Comparison of ENCODE assay signal across 17 cellular contexts in the genomic region with DNA sequence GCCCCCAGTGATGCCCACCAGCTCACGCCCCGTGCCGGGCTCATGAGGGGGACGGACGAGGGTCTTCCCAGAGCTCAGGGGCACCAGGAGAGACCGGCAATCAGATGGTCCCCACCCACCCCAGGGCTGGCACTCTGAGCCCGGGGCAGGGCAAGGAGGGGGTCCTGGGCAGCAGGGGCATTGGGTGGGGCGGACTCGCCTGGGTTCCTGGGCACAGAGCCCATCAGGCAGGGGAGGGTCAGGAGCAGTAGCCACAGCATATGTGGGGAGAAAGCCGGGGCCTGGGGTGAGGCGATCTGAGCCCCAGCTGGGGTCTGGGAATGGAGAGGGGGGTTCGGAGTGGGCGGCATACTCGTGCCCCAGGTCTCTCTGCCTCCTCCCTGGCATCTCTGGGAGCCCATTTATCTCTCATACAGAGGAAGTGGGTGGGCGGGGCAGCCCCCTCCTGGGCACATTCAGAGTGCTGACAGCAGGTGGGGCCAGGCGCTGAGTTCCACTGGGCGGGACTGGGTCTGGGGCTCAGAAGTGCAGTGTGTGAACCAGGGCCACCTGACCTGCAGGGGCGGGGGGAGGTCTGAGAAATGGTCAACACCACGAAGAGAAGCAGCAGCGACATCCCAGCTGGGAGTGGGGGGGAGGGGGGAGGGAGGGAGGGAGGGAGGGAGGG. TPM values are rescaled to one million over a fixed set of nuclear protein-coding genes. Genes with fewer than 3 reads are reported as not detected.
DNase-seq lines count a peak whose midpoint lies in the region; ATAC-seq, FAIRE-seq and TF ChIP-seq lines count a peak whose summit lies in the region.
"Had no signal": no experiment of that assay in that cellular context is flagged by ENCODE, and none has a peak within 500 bp of the region (broad histone marks: within the 10 kb centered on the region; RNA-seq: fewer than 3 reads in every experiment).

No MANE protein-coding gene starts in this region.

- H4K20me1 ChIP-seq in DND-41 (ENCODE audit: insufficient read depth, low read length) (no peaks in the 10 kb centered on the region), K562 (replicated peaks; ENCODE audit: control insufficient read depth, insufficient read depth, low read length) (peaks cover 2% of the 10 kb centered on the region; the same call in 1 of the 2 replicates)

- H3K27ac ChIP-seq in A673 (ENCODE audit: low read depth, low read length, poor library complexity, severe bottlenecking) (no peak overlapping the region), DND-41 (ENCODE audit: low read length) (no peak overlapping the region), K562 (ENCODE audit: extremely low read depth, low read depth, low read length) (no peak overlapping the region)
- H3K27ac ChIP-seq: KMS-11, vagina had no signal

- H3K9me1 ChIP-seq in K562 (ENCODE audit: control insufficient read depth, insufficient read depth, low read length), result no peaks in the 10 kb centered on the region

- H3K4me3 ChIP-seq in A673 (ENCODE audit: low read depth, low read length, poor library complexity, severe bottlenecking) (no peak overlapping the region), DND-41 (ENCODE audit: low read depth in 1 of 2, low read length in 2 of 2) (no peak overlapping the region), K562 (no peak overlapping the region), HAP-1 (no peak overlapping the region)
- H3K4me3 ChIP-seq: vagina had no signal

- CTCF ChIA-PET in A673 (lab: Charles Lee), result no interaction called here
- CTCF ChIA-PET in K562 (lab: Yijun Ruan, JAX; ENCODE audit: low intra/inter-chr PET ratio), result no interaction called here

- TF ChIP-seq POLR2A in K562 (conservative IDR thresholded peaks at IDR 0.05), result no peak

- no peak for TF ChIP-seq EP300 in K562 (IDR thresholded peaks at IDR 0.05; ENCODE audit: low read length)

- no peaks in the 10 kb centered on the region for H3K9me3 ChIP-seq in A673 (ENCODE audit: low read depth, low read length, poor library complexity, severe bottlenecking)
- H3K9me3 ChIP-seq in DND-41 (ENCODE audit: insufficient read depth, low read length, severe bottlenecking), result no peaks in the 10 kb centered on the region
- H3K9me3 ChIP-seq in K562 (replicated peaks; ENCODE audit: control insufficient read depth, insufficient read depth, low read depth, low read length), result no peaks in the 10 kb centered on the region
- H3K9me3 ChIP-seq in HAP-1, result no peaks in the 10 kb centered on the region
- H3K9me3 ChIP-seq: Caco-2, SK-N-SH, vagina had no signal

- POLR2A ChIA-PET in A673 (lab: Charles Lee; ENCODE audit: low non-redundant PET) (no interaction called here), K562 (lab: Yijun Ruan, JAX) (interaction anchor here (1.2 to 1.8 kb wide), 2 partner anchors 9 to 11 kb away, joined by 3 to 4 read pairs; no protein-coding TSS in a partner anchor)

- intact Hi-C loops in A673 (cut with micrococcal nuclease; ENCODE audit: unreplicated experiment) (no loop called here), K562 (cut with micrococcal nuclease) (no loop called here)

- no peak for TF ChIP-seq RAD21 in K562 (CRISPR knock-in tag; conservative IDR thresholded peaks at IDR 0.05 in 1 of 2, IDR thresholded peaks at IDR 0.05 in 1 of 2)

- H2AFZ ChIP-seq in DND-41 (ENCODE audit: low read depth, low read length) (no peak overlapping the region), K562 (ENCODE audit: low read depth, low read length) (no peak overlapping the region)

- H3K4me1 ChIP-seq in A673 (ENCODE audit: insufficient read depth, low read length, poor library complexity, severe bottlenecking) (peaks cover 2% of the 10 kb centered on the region), DND-41 (ENCODE audit: insufficient read depth, low read length) (no peaks in the 10 kb centered on the region), K562 (replicated peaks in 1 of 2; ENCODE audit: control insufficient read depth in 2 of 2, insufficient read depth in 2 of 2, low read length in 2 of 2) (peaks cover 14 to 53% of the 10 kb centered on the region in 2 experiments), HAP-1 (no peaks in the 10 kb centered on the region)
- H3K4me1 ChIP-seq: vagina had no signal

- no peak for TF ChIP-seq CTCF in A673 (conservative IDR thresholded peaks at IDR 0.05; ENCODE audit: low read depth, low read length)
- no peak for TF ChIP-seq CTCF in DND-41 (IDR thresholded peaks at IDR 0.05; ENCODE audit: borderline replicate concordance, extremely low read depth, low read length, poor library complexity, severe bottlenecking)
- 0 out of 6 replicates have a peak, but pooled peaks of 1 of the 3 experiments have one; percentile 6 for TF ChIP-seq CTCF in K562 (IDR thresholded peaks at IDR 0.05 in 2 of 3, conservative IDR thresholded peaks at IDR 0.05 in 1 of 3; ENCODE audit: insufficient read depth in 2 of 3, low read depth in 1 of 3, low read length in 3 of 3)

- DNase-seq in A673 (ENCODE audit: low spot score) (peak; percentile 46), DND-41 (peak; percentile 40), K562 (ENCODE audit: extremely low read depth in 1 of 4, low spot score in 3 of 4) (peak in 2 of 4 experiments; percentile 47 to 51), HAP-1 (ENCODE audit: low spot score in 2 of 2) (no peak)
- DNase-seq in activated effector memory CD4-positive, alpha-beta T cell treated with anti-CD3 and anti-CD28 coated beads, Interleukin-2, amount 50 U/mL, for 16 hours, result no peak
- DNase-seq: activated CD4-positive, alpha-beta T cell treated with anti-CD3 and anti-CD28 coated beads, Interleukin-2, amount 10 ng/mL, durations not matched to agents 24 days and 14 days; activated naive CD8-positive, alpha-beta T cell treated with anti-CD3 and anti-CD28 coated beads, Interleukin-2, amount 10 ng/mL, durations not matched to agents 7 days and 5 days; Caco-2; NCI-H2171; SK-N-SH had no signal

- ATAC-seq in DND-41 (ENCODE audit: insufficient read depth, low read depth), result peak; percentile 48; the same call in 2 of the 3 replicates
- ATAC-seq in K562, result peak; percentile 25; the same call in 1 of the 3 replicates
- ATAC-seq in HG02571 (IDR thresholded peaks at IDR 0.05; ENCODE audit: unreplicated experiment), result no peak

- H3K27me3 ChIP-seq in A673 (replicated peaks; ENCODE audit: insufficient read depth, low read depth, low read length, poor library complexity) (no peaks in the 10 kb centered on the region), DND-41 (ENCODE audit: insufficient read depth, low read length, poor library complexity) (no peaks in the 10 kb centered on the region), K562 (ENCODE audit: control insufficient read depth in 2 of 2, insufficient read depth in 2 of 2, low read length in 2 of 2) (peaks cover 25 to 45% of the 10 kb centered on the region in 2 experiments), HAP-1 (ENCODE audit: low read depth) (peaks cover 58% of the 10 kb centered on the region)

- in situ Hi-C loops in K562 (cut with MboI), result no loop called here
- in situ Hi-C loops in HAP-1 (cut with MboI; ENCODE audit: low sequenced_read_pairs), result no loop called here

- H3K36me3 ChIP-seq in A673 (ENCODE audit: insufficient read depth, low read length, poor library complexity, severe bottlenecking) (no peaks in the 10 kb centered on the region), DND-41 (ENCODE audit: insufficient read depth, low read length) (no peaks in the 10 kb centered on the region), K562 (ENCODE audit: control insufficient read depth, insufficient read depth, low read length) (no peaks in the 10 kb centered on the region), HAP-1 (replicated peaks) (no peaks in the 10 kb centered on the region)
- H3K36me3 ChIP-seq: vagina had no signal

- no TSS peak for BruUV-seq in A673 (replicated peaks; lab: Mats Ljungman, UMichigan)
- BruUV-seq in K562 (replicated peaks; lab: Mats Ljungman, UMichigan), result no TSS peak

- H3K79me2 ChIP-seq in DND-41 (ENCODE audit: insufficient read depth, low read length), result no peaks in the 10 kb centered on the region
- H3K79me2 ChIP-seq in K562 (ENCODE audit: control insufficient read depth, insufficient read depth, low read length), result no peaks in the 10 kb centered on the region

- no peak for FAIRE-seq in K562 (lab: Jason Lieb, UNC)
- FAIRE-seq: colon, GM19239, islet of Langerhans had no signal

- WGBS in K562 (ENCODE audit: insufficient coverage, low coverage, missing lambda C conversion rate), result 9% methylated on average over 14 of the region's 20 CpGs

- H3K9ac ChIP-seq in DND-41 (ENCODE audit: low read depth, low read length) (no peak overlapping the region), K562 (ENCODE audit: insufficient read depth in 1 of 2, low read depth in 2 of 2, low read length in 2 of 2) (peak overlapping the region in 1 of 2 experiments; percentile 28; a peak in 2 of 4 replicates)
- H3K9ac ChIP-seq: KMS-11, SK-N-SH had no signal

- no peak overlapping the region for H3K4me2 ChIP-seq in DND-41 (ENCODE audit: insufficient read depth, low read length)
- no peak overlapping the region for H3K4me2 ChIP-seq in K562 (ENCODE audit: insufficient read depth, low read length)
- H3K4me2 ChIP-seq: KMS-11 had no signal

RNA-seq across cellular contexts. Expression of gene UBE2I, which starts 20.5 kb away (rescaled TPM):
- total RNA-seq in A673 (2021) (348 and 361 TPM in 2 replicates), K562 (2014; rRNA removed) (64.7 and 104 TPM in 2 replicates), K562 (2014; rRNA removed; fragmentation: Illumina TruSeq; extraction: Trizol) (103 and 114 TPM in 2 replicates), K562 (2015; rRNA removed; fragmentation: Illumina TruSeq; extraction: Trizol) (96.9 and 104 TPM in 2 replicates), K562 (2021) (208 and 215 TPM in 2 replicates)
- total RNA-seq in K562 (2011; cell fraction: chromatin; rRNA removed; ENCODE audit: low replicate concordance), result 163 and 370 TPM in 2 replicates
- total RNA-seq in K562 (2011; cell fraction: nucleolus; rRNA removed), result 214 and 227 TPM in 2 replicates
- total RNA-seq in K562 (2011; cell fraction: nucleoplasm; rRNA removed), result 128 and 149 TPM in 2 replicates
- polyA plus RNA-seq in K562 (2011; rRNA removed) (132 and 145 TPM in 2 replicates), K562 (2014; fragmentation: Illumina TruSeq; extraction: Trizol) (222 and 254 TPM in 2 replicates), K562 (2014; fragmentation: Nextera tagmentation; extraction: Ambion mirVana) (10 to 100 TPM; 36.6 to 45.1 TPM), K562 (2014; rRNA removed) (171 and 184 TPM in 2 replicates)
- polyA plus RNA-seq in K562 (2011; cell fraction: cytosol; rRNA removed), result 67.6 and 119 TPM in 2 replicates
- 140 and 142 TPM in 2 replicates for polyA plus RNA-seq in K562 (2011; cell fraction: nucleus; rRNA removed)
- polyA plus RNA-seq in K562 (2012), result 143 and 153 TPM in 2 replicates
- polyA minus RNA-seq in K562 (2011; rRNA and poly(A)+ RNA removed), result 118 and 130 TPM in 2 replicates
- polyA minus RNA-seq in K562 (2011; cell fraction: cytosol; rRNA and poly(A)+ RNA removed), result 69.2 and 93.4 TPM in 2 replicates
- polyA minus RNA-seq in K562 (2011; cell fraction: nucleus; rRNA and poly(A)+ RNA removed), result 62.3 and 72.8 TPM in 2 replicates

RNA-seq across cellular contexts. Expression of gene TPSD1, which starts 33.1 kb away (rescaled TPM):
- total RNA-seq in A673 (2021) (1.7 and 2.3 TPM in 2 replicates), K562 (2014; rRNA removed) (not detected in 2 replicates), K562 (2014; rRNA removed; fragmentation: Illumina TruSeq; extraction: Trizol) (not detected in 2 replicates), K562 (2015; rRNA removed; fragmentation: Illumina TruSeq; extraction: Trizol) (not detected in 2 replicates), K562 (2021) (not detected in 2 replicates)
- not detected in 2 replicates for total RNA-seq in K562 (2011; cell fraction: chromatin; rRNA removed; ENCODE audit: low replicate concordance)
- not detected in 2 replicates for total RNA-seq in K562 (2011; cell fraction: nucleolus; rRNA removed)
- total RNA-seq in K562 (2011; cell fraction: nucleoplasm; rRNA removed), result not detected in 2 replicates
- polyA plus RNA-seq in K562 (2011; rRNA removed) (not detected in 2 replicates), K562 (2014; fragmentation: Illumina TruSeq; extraction: Trizol) (not detected in 2 replicates), K562 (2014; fragmentation: Nextera tagmentation; extraction: Ambion mirVana) (not detected), K562 (2014; rRNA removed) (not detected in 2 replicates)
- not detected in 2 replicates for polyA plus RNA-seq in K562 (2011; cell fraction: cytosol; rRNA removed)
- polyA plus RNA-seq in K562 (2011; cell fraction: nucleus; rRNA removed), result not detected in 2 replicates
- polyA plus RNA-seq in K562 (2012), result 0.07 TPM in 1 of 2 replicates, not detected in the other
- polyA minus RNA-seq in K562 (2011; rRNA and poly(A)+ RNA removed), result not detected in 2 replicates
- polyA minus RNA-seq in K562 (2011; cell fraction: cytosol; rRNA and poly(A)+ RNA removed), result not detected in 2 replicates
- polyA minus RNA-seq in K562 (2011; cell fraction: nucleus; rRNA and poly(A)+ RNA removed), result not detected in 2 replicates
- total RNA-seq: activated CD4-positive, alpha-beta T cell treated with anti-CD3 and anti-CD28 coated beads, Interleukin-2, amount 10 ng/mL, durations not matched to agents 24 days and 14 days; activated naive CD8-positive, alpha-beta T cell treated with anti-CD3 and anti-CD28 coated beads, Interleukin-2, amount 10 ng/mL, durations not matched to agents 7 days and 5 days; Caco-2; skeletal muscle tissue had no signal
- polyA plus RNA-seq: SK-N-SH had no signal

RNA-seq across cellular contexts. Expression of gene BAIAP3, which starts 44.5 kb away (rescaled TPM):
- 2.0 and 3.7 TPM in 2 replicates for total RNA-seq in A673 (2021)
- 10.8 and 42.1 TPM in 2 replicates for total RNA-seq in K562 (2011; cell fraction: chromatin; rRNA removed; ENCODE audit: low replicate concordance)
- 29.0 and 32.5 TPM in 2 replicates for total RNA-seq in K562 (2011; cell fraction: nucleolus; rRNA removed)
- total RNA-seq in K562 (2011; cell fraction: nucleoplasm; rRNA removed), result 13.0 and 13.4 TPM in 2 replicates
- 2.3 and 4.5 TPM in 2 replicates for total RNA-seq in K562 (2014; rRNA removed)
- total RNA-seq in K562 (2014; rRNA removed; fragmentation: Illumina TruSeq; extraction: Trizol), result 0.06 and 0.18 TPM in 2 replicates
- total RNA-seq in K562 (2015; rRNA removed; fragmentation: Illumina TruSeq; extraction: Trizol), result 0.33 and 1.2 TPM in 2 replicates
- 3.3 and 3.4 TPM in 2 replicates for total RNA-seq in K562 (2021)
- polyA plus RNA-seq in K562 (2011; rRNA removed), result 0.81 and 1.8 TPM in 2 replicates
- polyA plus RNA-seq in K562 (2011; cell fraction: cytosol; rRNA removed), result 0.55 and 1.9 TPM in 2 replicates
- 15.2 and 24.6 TPM in 2 replicates for polyA plus RNA-seq in K562 (2011; cell fraction: nucleus; rRNA removed)
- polyA plus RNA-seq in K562 (2012), result 3.2 and 13.5 TPM in 2 replicates
- polyA plus RNA-seq in K562 (2014; fragmentation: Illumina TruSeq; extraction: Trizol), result 0.34 and 1.1 TPM in 2 replicates
- under 1 TPM in 1 of 2 experiments, not detected in 1; 0.03 TPM for polyA plus RNA-seq in K562 (2014; fragmentation: Nextera tagmentation; extraction: Ambion mirVana)
- polyA plus RNA-seq in K562 (2014; rRNA removed), result 1.5 and 4.5 TPM in 2 replicates
- 0.33 and 1.1 TPM in 2 replicates for polyA minus RNA-seq in K562 (2011; rRNA and poly(A)+ RNA removed)
- 1.7 and 1.9 TPM in 2 replicates for polyA minus RNA-seq in K562 (2011; cell fraction: cytosol; rRNA and poly(A)+ RNA removed)
- 8.8 and 11.0 TPM in 2 replicates for polyA minus RNA-seq in K562 (2011; cell fraction: nucleus; rRNA and poly(A)+ RNA removed)

RNA-seq across cellular contexts. Expression of gene TPSAB1, which starts 48.4 kb away (rescaled TPM):
- 19.5 and 22.9 TPM in 2 replicates for total RNA-seq in A673 (2021)
- not detected in 2 replicates for total RNA-seq in K562 (2011; cell fraction: chromatin; rRNA removed; ENCODE audit: low replicate concordance)
- total RNA-seq in K562 (2011; cell fraction: nucleolus; rRNA removed), result not detected in 2 replicates
- total RNA-seq in K562 (2011; cell fraction: nucleoplasm; rRNA removed), result not detected in 2 replicates
- total RNA-seq in K562 (2014; rRNA removed), result not detected in 2 replicates
- total RNA-seq in K562 (2014; rRNA removed; fragmentation: Illumina TruSeq; extraction: Trizol), result not detected in 2 replicates
- not detected in 2 replicates for total RNA-seq in K562 (2015; rRNA removed; fragmentation: Illumina TruSeq; extraction: Trizol)
- 0.31 TPM in 1 of 2 replicates, not detected in the other for total RNA-seq in K562 (2021)
- not detected in 2 replicates for polyA plus RNA-seq in K562 (2011; rRNA removed)
- polyA plus RNA-seq in K562 (2011; cell fraction: cytosol; rRNA removed), result not detected in 2 replicates
- not detected in 2 replicates for polyA plus RNA-seq in K562 (2011; cell fraction: nucleus; rRNA removed)
- 0.10 TPM in 1 of 2 replicates, not detected in the other for polyA plus RNA-seq in K562 (2012)
- polyA plus RNA-seq in K562 (2014; fragmentation: Illumina TruSeq; extraction: Trizol), result not detected in 2 replicates
- polyA plus RNA-seq in K562 (2014; fragmentation: Nextera tagmentation; extraction: Ambion mirVana), result not detected
- not detected in 2 replicates for polyA plus RNA-seq in K562 (2014; rRNA removed)
- polyA minus RNA-seq in K562 (2011; rRNA and poly(A)+ RNA removed), result not detected in 2 replicates
- not detected in 2 replicates for polyA minus RNA-seq in K562 (2011; cell fraction: cytosol; rRNA and poly(A)+ RNA removed)
- not detected in 2 replicates for polyA minus RNA-seq in K562 (2011; cell fraction: nucleus; rRNA and poly(A)+ RNA removed)
- total RNA-seq: activated CD4-positive, alpha-beta T cell treated with anti-CD3 and anti-CD28 coated beads, Interleukin-2, amount 10 ng/mL, durations not matched to agents 24 days and 14 days; activated naive CD8-positive, alpha-beta T cell treated with anti-CD3 and anti-CD28 coated beads, Interleukin-2, amount 10 ng/mL, durations not matched to agents 7 days and 5 days; Caco-2 had no signal
- polyA plus RNA-seq: SK-N-SH had no signal

RNA-seq across cellular contexts. Expression of gene TPSB2, which starts 59.0 kb away (rescaled TPM):
- total RNA-seq in A673 (2021) (9.6 and 16.7 TPM in 2 replicates), K562 (2014; rRNA removed) (not detected in 2 replicates), K562 (2014; rRNA removed; fragmentation: Illumina TruSeq; extraction: Trizol) (not detected in 2 replicates), K562 (2015; rRNA removed; fragmentation: Illumina TruSeq; extraction: Trizol) (not detected in 2 replicates), K562 (2021) (0.16 and 0.18 TPM in 2 replicates)
- not detected in 2 replicates for total RNA-seq in K562 (2011; cell fraction: chromatin; rRNA removed; ENCODE audit: low replicate concordance)
- not detected in 2 replicates for total RNA-seq in K562 (2011; cell fraction: nucleolus; rRNA removed)
- not detected in 2 replicates for total RNA-seq in K562 (2011; cell fraction: nucleoplasm; rRNA removed)
- polyA plus RNA-seq in K562 (2011; rRNA removed) (not detected in 2 replicates), K562 (2014; fragmentation: Illumina TruSeq; extraction: Trizol) (not detected in 2 replicates), K562 (2014; fragmentation: Nextera tagmentation; extraction: Ambion mirVana) (not detected), K562 (2014; rRNA removed) (not detected in 2 replicates)
- polyA plus RNA-seq in K562 (2011; cell fraction: cytosol; rRNA removed), result not detected in 2 replicates
- not detected in 2 replicates for polyA plus RNA-seq in K562 (2011; cell fraction: nucleus; rRNA removed)
- not detected in 2 replicates for polyA plus RNA-seq in K562 (2012)
- polyA minus RNA-seq in K562 (2011; rRNA and poly(A)+ RNA removed), result not detected in 2 replicates
- not detected in 2 replicates for polyA minus RNA-seq in K562 (2011; cell fraction: cytosol; rRNA and poly(A)+ RNA removed)
- not detected in 2 replicates for polyA minus RNA-seq in K562 (2011; cell fraction: nucleus; rRNA and poly(A)+ RNA removed)
- total RNA-seq: activated CD4-positive, alpha-beta T cell treated with anti-CD3 and anti-CD28 coated beads, Interleukin-2, amount 10 ng/mL, durations not matched to agents 24 days and 14 days; activated naive CD8-positive, alpha-beta T cell treated with anti-CD3 and anti-CD28 coated beads, Interleukin-2, amount 10 ng/mL, durations not matched to agents 7 days and 5 days; Caco-2; skeletal muscle tissue had no signal
- polyA plus RNA-seq: SK-N-SH had no signal

Comparison
In these comparisons a context has a peak if more than half of its experiments do, and no peak if none do; other contexts are left out.
1. DNase-seq: peak in A673 (single experiment) and DND-41 (single experiment); none in activated effector memory CD4-positive, alpha-beta T cell treated with anti-CD3 and anti-CD28 coated beads, Interleukin-2, amount 50 U/mL, for 16 hours (single experiment) and HAP-1 (0 of 2).